Comparison of ENCODE assay signal across 8 cellular contexts in the genomic region with DNA sequence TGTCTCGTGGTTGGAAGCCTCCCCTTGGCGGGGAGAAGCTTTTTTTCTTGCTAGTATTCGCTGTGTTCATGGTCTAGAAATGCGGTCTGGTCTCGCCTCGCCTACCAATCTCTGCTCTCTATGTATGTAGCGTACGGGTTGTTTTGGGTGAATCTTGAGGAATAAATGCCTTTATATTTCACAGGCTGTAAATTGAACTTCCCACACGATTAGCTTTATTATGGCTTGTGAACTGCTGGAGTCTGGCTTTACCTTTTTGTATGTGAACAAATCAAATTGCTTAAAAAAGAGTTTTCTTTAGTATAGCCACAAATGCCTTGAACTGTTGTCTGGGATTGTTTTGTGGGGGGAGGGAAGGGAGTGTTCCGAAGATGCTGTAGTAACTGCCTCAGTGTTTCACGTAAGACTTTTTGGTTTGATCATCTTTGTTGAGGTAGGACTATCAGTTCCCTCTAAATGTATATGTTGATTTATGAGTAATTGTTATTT. TPM values are rescaled to one million over a fixed set of nuclear protein-coding genes. Genes with fewer than 3 reads are reported as not detected.
DNase-seq lines count a peak whose midpoint lies in the region; ATAC-seq and TF ChIP-seq lines count a peak whose summit lies in the region.

No MANE protein-coding gene starts in this region.

- DNase-seq in NCI-H1417 (lab: John Stamatoyannopoulos, UW) (peak; percentile 36 to 80 (median 38)), NCI-H1417 treated with DMSO at 0.1 percent for 48 hours (lab: John Stamatoyannopoulos, UW) (no peak), G401 (ENCODE audit: low spot score) (peak; percentile 70), left kidney (ENCODE audit: low read depth, low spot score) (peak; percentile 38), GDM1 (lab: John Stamatoyannopoulos, UW) (no peak), GM19238 (ENCODE audit: insufficient read length, low spot score) (no peak)
- no peak for DNase-seq in activated CD8-positive, alpha-beta T cell treated with anti-CD3 and anti-CD28 coated beads for 36 hours

- peak overlapping the region; percentile 58 for H3K4me3 Mint-ChIP-seq in activated CD8-positive, alpha-beta T cell treated with anti-CD3 and anti-CD28 coated beads for 36 hours

- ATAC-seq in activated CD8-positive, alpha-beta T cell treated with anti-CD3 and anti-CD28 coated beads for 36 hours: no peak
- no peak for ATAC-seq in HG03175 (IDR thresholded peaks at IDR 0.05; ENCODE audit: unreplicated experiment)

- no peak overlapping the region for H3K27ac Mint-ChIP-seq in activated CD8-positive, alpha-beta T cell treated with anti-CD3 and anti-CD28 coated beads for 36 hours

- H3K9me3 Mint-ChIP-seq in activated CD8-positive, alpha-beta T cell treated with anti-CD3 and anti-CD28 coated beads for 36 hours: no peaks in the 10 kb centered on the region

- POLR2A ChIA-PET in activated CD8-positive, alpha-beta T cell treated with anti-CD3 and anti-CD28 coated beads for 36 hours (lab: Charles Lee): interaction anchor here (0.6 kb wide), 1 partner anchor 336 kb away, joined by 3 read pairs; no protein-coding TSS in a partner anchor

- no peaks in the 10 kb centered on the region for H3K36me3 Mint-ChIP-seq in activated CD8-positive, alpha-beta T cell treated with anti-CD3 and anti-CD28 coated beads for 36 hours (ENCODE audit: low read depth)

- intact Hi-C loops in activated CD8-positive, alpha-beta T cell treated with anti-CD3 and anti-CD28 coated beads for 36 hours (cut with micrococcal nuclease): no loop called here

- peaks cover 16% of the 10 kb centered on the region for H3K4me1 Mint-ChIP-seq in activated CD8-positive, alpha-beta T cell treated with anti-CD3 and anti-CD28 coated beads for 36 hours (ENCODE audit: low read depth)

- no peak for TF ChIP-seq CTCF in activated CD8-positive, alpha-beta T cell treated with anti-CD3 and anti-CD28 coated beads for 36 hours (IDR thresholded peaks at IDR 0.05)

- H3K27me3 Mint-ChIP-seq in activated CD8-positive, alpha-beta T cell treated with anti-CD3 and anti-CD28 coated beads for 36 hours: peaks cover 66% of the 10 kb centered on the region

- CTCF ChIA-PET in activated CD8-positive, alpha-beta T cell treated with anti-CD3 and anti-CD28 coated beads for 36 hours (lab: Charles Lee): no interaction called here

- in situ Hi-C loops in G401 (cut with HindIII; ENCODE audit: low sequenced_read_pairs): no loop called here

RNA-seq across cellular contexts. Expression of a gene that starts 2.2 kb away (rescaled TPM):
- not detected in 2 replicates for total RNA-seq in G401 (2014; rRNA removed; shearing (Covaris generic))
- total RNA-seq in activated CD8-positive, alpha-beta T cell treated with anti-CD3 and anti-CD28 coated beads for 36 hours: under 1 TPM; 0.76 to 0.99 TPM

Comparison
In these comparisons a context has a peak if more than half of its experiments do, and no peak if none do; other contexts are left out.
1. DNase-seq: peak in NCI-H1417 (3 of 3), G401 (single experiment) and left kidney (single experiment); none in NCI-H1417 treated with DMSO at 0.1 percent for 48 hours (single experiment), activated CD8-positive, alpha-beta T cell treated with anti-CD3 and anti-CD28 coated beads for 36 hours (single experiment), GDM1 (single experiment) and GM19238 (single experiment).